8 cellular contexts compared by ENCODE assay signal in the genomic region with DNA sequence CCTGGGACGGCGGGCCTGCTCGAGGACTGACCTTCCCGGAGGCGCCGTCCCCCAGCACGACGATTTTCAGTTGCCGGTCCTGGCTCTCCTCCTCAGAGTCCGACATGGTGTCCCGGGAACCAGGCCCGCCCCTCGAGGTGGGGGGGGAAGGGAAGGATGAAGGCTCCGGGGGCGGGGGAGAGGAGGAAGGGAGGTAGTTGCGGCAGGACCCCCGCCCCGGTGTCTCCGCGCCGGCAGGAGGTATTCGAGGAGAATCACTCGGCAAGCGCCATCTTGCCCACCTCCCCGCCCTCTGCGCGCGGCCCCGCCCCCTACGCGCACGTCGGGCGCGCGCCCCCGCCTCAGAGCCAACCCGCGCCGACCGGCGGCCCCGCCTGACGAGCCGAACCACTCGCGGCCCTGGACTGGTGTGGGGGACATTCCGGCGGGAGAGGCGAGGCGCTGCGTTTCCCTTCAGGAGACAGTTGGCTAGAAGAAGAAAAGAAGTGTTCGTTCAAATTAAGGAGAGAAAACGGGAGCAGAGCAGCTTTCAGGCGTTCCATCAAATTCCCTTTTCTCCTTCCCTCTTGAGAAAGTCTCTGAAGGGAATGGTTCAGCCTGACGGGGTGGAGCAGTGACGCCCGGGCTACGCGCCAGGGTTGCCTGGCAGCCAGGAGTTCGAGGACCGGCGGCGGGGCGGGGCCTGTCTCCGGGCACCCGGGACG. TPM values are rescaled to one million over a fixed set of nuclear protein-coding genes. Genes with fewer than 3 reads are reported as not detected.
DNase-seq lines count a peak whose midpoint lies in the region; ATAC-seq and TF ChIP-seq lines count a peak whose summit lies in the region.

A gene (minus strand): TSS at position 296 of the 704 bp plus-strand sequence.

- H3K4me1 Mint-ChIP-seq in activated T-helper 2 cell treated with anti-CD3 and anti-CD28 coated beads, Interferon-gamma antibody, Interleukin-2, Interleukin-4, amounts not matched to agents 10 μg/mL and 5 μg/mL and 100 μg/mL, durations not matched to agents 14 hours and 24 hours and 36 hours (ENCODE audit: low read depth) = peaks cover 25% of the 10 kb centered on the region
- H3K4me1 Mint-ChIP-seq in naive thymus-derived CD4-positive, alpha-beta T cell = peaks cover 12 to 42% (median 28%) of the 10 kb centered on the region in 7 donors
- peaks cover 24% of the 10 kb centered on the region for H3K4me1 Mint-ChIP-seq in stimulated activated memory B cell treated with anti-CD40 and anti-IgM and Interleukin-4, amounts not matched to agents 10 μg/mL and 1 μg/mL and 100 μg/mL, for 72 hours

- H2AFZ ChIP-seq in Loucy (ENCODE audit: low read length) (peak within 1 kb of the TSS; percentile 80), fibroblast of lung (ENCODE audit: low read length) (peak within 1 kb of the TSS; percentile 99)

- intact Hi-C loops in activated T-helper 2 cell treated with anti-CD3 and anti-CD28 coated beads, Interferon-gamma antibody, Interleukin-2, Interleukin-4, amounts not matched to agents 10 μg/mL and 5 μg/mL and 100 μg/mL, durations not matched to agents 14 hours and 24 hours and 36 hours (cut with micrococcal nuclease) = loop anchor here (5.0 to 10.0 kb wide), 2 partner anchors 141 to 1518 kb away; a partner anchor contains a TSS
- intact Hi-C loops in naive thymus-derived CD4-positive, alpha-beta T cell (cut with micrococcal nuclease) = loop anchor here (1.0 to 2.0 kb wide), 4 partner anchors 63 to 1517 kb away; a partner anchor contains a TSS

- H3K36me3 ChIP-seq in H7 (replicated peaks; ENCODE audit: control insufficient read depth, insufficient read depth, low read length) (no peaks in the 10 kb centered on the region), Loucy (ENCODE audit: insufficient read depth, low read length) (no peaks in the 10 kb centered on the region), RWPE2 (ENCODE audit: low read depth) (peaks cover 3% of the 10 kb centered on the region; the same call in 1 of the 2 replicates), fibroblast of lung (ENCODE audit: control insufficient read depth, insufficient read depth, low read length) (no peaks in the 10 kb centered on the region)
- peaks cover 0 to 4% (median 0%) of the 10 kb centered on the region in 3 experiments for H3K36me3 ChIP-seq in naive thymus-derived CD4-positive, alpha-beta T cell (ENCODE audit: control insufficient read depth in 2 of 3, insufficient read depth in 3 of 3, low read length in 3 of 3)

- H3K36me3 Mint-ChIP-seq in activated T-helper 2 cell treated with anti-CD3 and anti-CD28 coated beads, Interferon-gamma antibody, Interleukin-2, Interleukin-4, amounts not matched to agents 10 μg/mL and 5 μg/mL and 100 μg/mL, durations not matched to agents 14 hours and 24 hours and 36 hours (ENCODE audit: low read depth) = peaks cover 5% of the 10 kb centered on the region
- peaks cover 0 to 2% (median 0%) of the 10 kb centered on the region in 5 donors for H3K36me3 Mint-ChIP-seq in naive thymus-derived CD4-positive, alpha-beta T cell
- H3K36me3 Mint-ChIP-seq in stimulated activated memory B cell treated with anti-CD40 and anti-IgM and Interleukin-4, amounts not matched to agents 10 μg/mL and 1 μg/mL and 100 μg/mL, for 72 hours = no peaks in the 10 kb centered on the region

- CTCF ChIA-PET in naive thymus-derived CD4-positive, alpha-beta T cell (lab: Charles Lee) = no interaction called here

- no peaks in the 10 kb centered on the region for H3K9me3 Mint-ChIP-seq in activated T-helper 2 cell treated with anti-CD3 and anti-CD28 coated beads, Interferon-gamma antibody, Interleukin-2, Interleukin-4, amounts not matched to agents 10 μg/mL and 5 μg/mL and 100 μg/mL, durations not matched to agents 14 hours and 24 hours and 36 hours
- peaks cover 0 to 2% (median 0%) of the 10 kb centered on the region in 11 donors for H3K9me3 Mint-ChIP-seq in naive thymus-derived CD4-positive, alpha-beta T cell
- H3K9me3 Mint-ChIP-seq in stimulated activated memory B cell treated with anti-CD40 and anti-IgM and Interleukin-4, amounts not matched to agents 10 μg/mL and 1 μg/mL and 100 μg/mL, for 72 hours = peaks cover 2% of the 10 kb centered on the region

- H3K9ac ChIP-seq in Loucy (ENCODE audit: low read depth, low read length, poor library complexity, severe bottlenecking) (peak within 1 kb of the TSS; percentile 69), fibroblast of lung (ENCODE audit: insufficient read depth, low read length) (peak within 1 kb of the TSS; percentile 97)

- H3K9me3 ChIP-seq in Loucy (ENCODE audit: insufficient read depth, low read depth, low read length) (no peaks in the 10 kb centered on the region), RWPE2 (ENCODE audit: severe bottlenecking) (no peaks in the 10 kb centered on the region), fibroblast of lung (ENCODE audit: control insufficient read depth, insufficient read depth, low read depth, low read length) (no peaks in the 10 kb centered on the region)
- H3K9me3 ChIP-seq in naive thymus-derived CD4-positive, alpha-beta T cell (ENCODE audit: control insufficient read depth in 2 of 3, low read length in 3 of 3) = no peaks in the 10 kb centered on the region

- H3K4me3 ChIP-seq in H7 (ENCODE audit: insufficient read depth, low read depth, low read length) = peak within 1 kb of the TSS; percentile 87
- peak within 1 kb of the TSS; percentile 98 for H3K4me3 ChIP-seq in Loucy (ENCODE audit: low read length, poor library complexity, severe bottlenecking)
- H3K4me3 ChIP-seq in RWPE2 (ENCODE audit: severe bottlenecking) = peak within 1 kb of the TSS; percentile 72
- peak within 1 kb of the TSS; percentile 76 to 91 (median 81) for H3K4me3 ChIP-seq in fibroblast of lung (replicated peaks in 1 of 4; ENCODE audit: control extremely low read depth in 1 of 4, insufficient read depth in 1 of 4, low read depth in 3 of 4, low read length in 4 of 4)
- H3K4me3 ChIP-seq in naive thymus-derived CD4-positive, alpha-beta T cell (ENCODE audit: low read length) = peak within 1 kb of the TSS; percentile 81

- H3F3A ChIP-seq in Loucy (ENCODE audit: low read depth) = no peaks in the 10 kb centered on the region; the same call in 1 of the 2 replicates

- H3K9me2 ChIP-seq in Loucy (replicated peaks; ENCODE audit: low read depth, low read length) = no peaks in the 10 kb centered on the region

- peaks cover 20% of the 10 kb centered on the region for H3K27me3 Mint-ChIP-seq in activated T-helper 2 cell treated with anti-CD3 and anti-CD28 coated beads, Interferon-gamma antibody, Interleukin-2, Interleukin-4, amounts not matched to agents 10 μg/mL and 5 μg/mL and 100 μg/mL, durations not matched to agents 14 hours and 24 hours and 36 hours (ENCODE audit: low read depth)
- peaks cover 0 to 17% (median 7%) of the 10 kb centered on the region in 5 donors for H3K27me3 Mint-ChIP-seq in naive thymus-derived CD4-positive, alpha-beta T cell
- H3K27me3 Mint-ChIP-seq in stimulated activated memory B cell treated with anti-CD40 and anti-IgM and Interleukin-4, amounts not matched to agents 10 μg/mL and 1 μg/mL and 100 μg/mL, for 72 hours = peaks cover 18% of the 10 kb centered on the region

- no peaks in the 10 kb centered on the region for H3K27me3 ChIP-seq in H7 (ENCODE audit: control insufficient read depth, insufficient read depth, low read length)
- H3K27me3 ChIP-seq in Loucy (ENCODE audit: insufficient read depth, low read length, poor library complexity, severe bottlenecking) = no peaks in the 10 kb centered on the region
- H3K27me3 ChIP-seq in RWPE2 (ENCODE audit: insufficient read depth, poor library complexity, severe bottlenecking) = no peaks in the 10 kb centered on the region
- no peaks in the 10 kb centered on the region for H3K27me3 ChIP-seq in fibroblast of lung (ENCODE audit: control insufficient read depth, insufficient read depth, low read length)
- no peaks in the 10 kb centered on the region for H3K27me3 ChIP-seq in naive thymus-derived CD4-positive, alpha-beta T cell (ENCODE audit: control insufficient read depth in 2 of 2, insufficient read depth in 2 of 2, low read length in 2 of 2)

- H3K4me3 Mint-ChIP-seq in activated T-helper 2 cell treated with anti-CD3 and anti-CD28 coated beads, Interferon-gamma antibody, Interleukin-2, Interleukin-4, amounts not matched to agents 10 μg/mL and 5 μg/mL and 100 μg/mL, durations not matched to agents 14 hours and 24 hours and 36 hours (ENCODE audit: low read depth) = peak within 1 kb of the TSS; percentile 86
- peak within 1 kb of the TSS; percentile 79 to 98 (median 94) for H3K4me3 Mint-ChIP-seq in naive thymus-derived CD4-positive, alpha-beta T cell
- H3K4me3 Mint-ChIP-seq in stimulated activated memory B cell treated with anti-CD40 and anti-IgM and Interleukin-4, amounts not matched to agents 10 μg/mL and 1 μg/mL and 100 μg/mL, for 72 hours = peak within 1 kb of the TSS; percentile 93

- TF ChIP-seq CTCF in Loucy (conservative IDR thresholded peaks at IDR 0.05; ENCODE audit: low read length) (no peak), RWPE2 (IDR thresholded peaks at IDR 0.05; ENCODE audit: poor library complexity, severe bottlenecking) (no peak), fibroblast of lung (conservative IDR thresholded peaks at IDR 0.05 in 1 of 2, IDR thresholded peaks at IDR 0.05 in 1 of 2; ENCODE audit: low read depth in 1 of 2, low read length in 2 of 2) (no peak)

- H3K79me2 ChIP-seq in Loucy (ENCODE audit: insufficient read depth, low read length) (peaks cover 47% of the 10 kb centered on the region), fibroblast of lung (ENCODE audit: control insufficient read depth, insufficient read depth, low read length) (peaks cover 18% of the 10 kb centered on the region)

- H4K20me1 ChIP-seq in Loucy (ENCODE audit: insufficient read depth, low read length, poor library complexity, severe bottlenecking) (peaks cover 34% of the 10 kb centered on the region), fibroblast of lung (ENCODE audit: control insufficient read depth, extremely low read depth, insufficient read depth, low read length) (no peaks in the 10 kb centered on the region)

- H3K27ac ChIP-seq in RWPE2 (ENCODE audit: poor library complexity, severe bottlenecking) = peak within 1 kb of the TSS; percentile 54
- H3K27ac ChIP-seq in fibroblast of lung (ENCODE audit: insufficient read depth, low read length) = peak within 1 kb of the TSS; percentile 98
- H3K27ac ChIP-seq in naive thymus-derived CD4-positive, alpha-beta T cell (ENCODE audit: low read depth, low read length) = peak within 1 kb of the TSS; percentile 99

- DNase-seq in ELF-1 (ENCODE audit: low read depth, low spot score) (peak; percentile 93), H7 (peak; percentile 91), RWPE2 (ENCODE audit: low spot score) (peak; percentile 88), fibroblast of lung (ENCODE audit: low read depth in 2 of 2) (peak; percentile 92 to 95)
- DNase-seq in activated T-helper 2 cell treated with anti-CD3 and anti-CD28 coated beads, Interferon-gamma antibody, Interleukin-2, Interleukin-4, amounts not matched to agents 10 μg/mL and 5 μg/mL and 100 μg/mL, durations not matched to agents 14 hours and 24 hours and 36 hours (ENCODE audit: low spot score) = peak; percentile 90
- DNase-seq in naive thymus-derived CD4-positive, alpha-beta T cell = peak; percentile 92 to 97 (median 96)

- H3K4me1 ChIP-seq in Loucy (ENCODE audit: insufficient read depth, low read length, poor library complexity, severe bottlenecking) (peaks cover 41% of the 10 kb centered on the region), RWPE2 (ENCODE audit: insufficient read depth, poor library complexity, severe bottlenecking) (peaks cover 21% of the 10 kb centered on the region), fibroblast of lung (ENCODE audit: control insufficient read depth, extremely low read depth, insufficient read depth, low read length) (no peaks in the 10 kb centered on the region)
- peaks cover 15 to 18% of the 10 kb centered on the region in 2 donors for H3K4me1 ChIP-seq in naive thymus-derived CD4-positive, alpha-beta T cell (ENCODE audit: control insufficient read depth in 2 of 2, insufficient read depth in 2 of 2, low read length in 2 of 2)

- H3K4me2 ChIP-seq in Loucy (ENCODE audit: low read depth, low read length, poor library complexity, severe bottlenecking) (peak within 1 kb of the TSS; percentile 100), fibroblast of lung (ENCODE audit: extremely low read depth, insufficient read depth, low read length) (peak within 1 kb of the TSS; percentile 95)

- POLR2A ChIA-PET in naive thymus-derived CD4-positive, alpha-beta T cell (lab: Charles Lee) = interaction anchor here (0.5 to 1.1 kb wide), 4 partner anchors 10 to 144 kb away, joined by 3 to 7 read pairs (median 3); a partner anchor contains a TSS

- peak within 1 kb of the TSS; percentile 96 for H3K27ac Mint-ChIP-seq in activated T-helper 2 cell treated with anti-CD3 and anti-CD28 coated beads, Interferon-gamma antibody, Interleukin-2, Interleukin-4, amounts not matched to agents 10 μg/mL and 5 μg/mL and 100 μg/mL, durations not matched to agents 14 hours and 24 hours and 36 hours
- peak within 1 kb of the TSS; percentile 87 to 100 (median 99) for H3K27ac Mint-ChIP-seq in naive thymus-derived CD4-positive, alpha-beta T cell
- H3K27ac Mint-ChIP-seq in stimulated activated memory B cell treated with anti-CD40 and anti-IgM and Interleukin-4, amounts not matched to agents 10 μg/mL and 1 μg/mL and 100 μg/mL, for 72 hours = peak within 1 kb of the TSS; percentile 96

- peak; percentile 87 for ATAC-seq in RWPE2 (ENCODE audit: low read depth)
- peak; percentile 95 for ATAC-seq in naive thymus-derived CD4-positive, alpha-beta T cell
- ATAC-seq in stimulated activated memory B cell treated with anti-CD40 and anti-IgM and Interleukin-4, amounts not matched to agents 10 μg/mL and 1 μg/mL and 100 μg/mL, for 72 hours = peak; percentile 99

RNA-seq across cellular contexts. Expression of the gene that starts here (rescaled TPM):
- total RNA-seq in H7 (2014; rRNA removed; shearing (Covaris generic)) = 27.7 and 32.4 TPM in 2 replicates
- total RNA-seq in activated T-helper 2 cell treated with anti-CD3 and anti-CD28 coated beads, Interferon-gamma antibody, Interleukin-2, Interleukin-4, amounts not matched to agents 10 μg/mL and 5 μg/mL and 100 μg/mL, durations not matched to agents 14 hours and 24 hours and 36 hours = 17.4 and 19.3 TPM in 2 replicates
- total RNA-seq in fibroblast of lung = 17.7 and 27.0 TPM in 2 replicates
- polyA plus RNA-seq in fibroblast of lung = 14.6 and 18.1 TPM in 2 replicates
- 9.3 and 11.5 TPM in 2 replicates for polyA plus RNA-seq in fibroblast of lung (2012)
- 0.75 and 3.1 TPM in 2 replicates for polyA minus RNA-seq in fibroblast of lung (ENCODE audit: low replicate concordance)
- total RNA-seq in naive thymus-derived CD4-positive, alpha-beta T cell = 10 to 100 TPM in 3 of 5 experiments, 1 to 10 TPM in 2; 8.0 to 16.1 (median 14.0) TPM
- polyA plus RNA-seq in naive thymus-derived CD4-positive, alpha-beta T cell = 10 to 100 TPM; 11.0 to 14.8 TPM

Comparison
In these comparisons a context has a peak if more than half of its experiments do, and no peak if none do; other contexts are left out.
1. Peak in every context shown above with its lines: DNase-seq, ATAC-seq, H3K4me3 ChIP-seq and H3K27ac ChIP-seq.